23 cellular contexts compared by ENCODE assay signal in genomic region chr1:92376345-92376744, GRCh38.
A peak's percentile ranks its signal among the peaks of the same experiment; 100 is the strongest.
DNase-seq lines count a peak whose midpoint lies in the region; ATAC-seq, FAIRE-seq and TF ChIP-seq lines count a peak whose summit lies in the region.
"Had no signal": no experiment of that assay in that cellular context is flagged by ENCODE, and none has a peak within 500 bp of the region (broad histone marks: within the 10 kb centered on the region; RNA-seq: fewer than 3 reads in every experiment).

No MANE protein-coding gene starts in this region.

- 43% methylated on average over 2 of the region's 2 CpGs for WGBS in right lobe of liver (ENCODE audit: insufficient coverage, low coverage, low lambda C conversion rate, missing lambda C conversion rate)
- 99% methylated on average over 2 of the region's 2 CpGs for WGBS in HepG2 (ENCODE audit: low lambda C conversion rate)
- 27% methylated on average over 2 of the region's 2 CpGs for WGBS in K562 (ENCODE audit: insufficient coverage, low coverage, missing lambda C conversion rate)

- H3K9ac ChIP-seq in HepG2 (ENCODE audit: insufficient read depth, low read depth, low read length) (no peak overlapping the region), K562 (ENCODE audit: insufficient read depth in 1 of 2, low read depth in 2 of 2, low read length in 2 of 2) (no peak overlapping the region)
- H3K9ac ChIP-seq: GM23248 had no signal

- H2AFZ ChIP-seq in HepG2 (ENCODE audit: low read length) (no peak overlapping the region), K562 (ENCODE audit: low read depth, low read length) (no peak overlapping the region)
- H2AFZ ChIP-seq: GM23248, PC-9 had no signal

- no peaks in the 10 kb centered on the region for H3K9me3 Mint-ChIP-seq in mesothelial cell of epicardium

- peak overlapping the region; percentile 19 for H3K27ac Mint-ChIP-seq in mesothelial cell of epicardium
- H3K27ac Mint-ChIP-seq: IgD-negative memory B cell had no signal

- TF ChIP-seq RAD21 in HepG2 (CRISPR knock-in tag; IDR thresholded peaks at IDR 0.05) (no peak), K562 (CRISPR knock-in tag; conservative IDR thresholded peaks at IDR 0.05 in 1 of 2, IDR thresholded peaks at IDR 0.05 in 1 of 2) (no peak)

- H3K9me3 ChIP-seq in right lobe of liver (no peaks in the 10 kb centered on the region), HepG2 (ENCODE audit: low read length) (no peaks in the 10 kb centered on the region), K562 (replicated peaks; ENCODE audit: control insufficient read depth, insufficient read depth, low read depth, low read length) (no peaks in the 10 kb centered on the region)
- H3K9me3 ChIP-seq: SJSA1 had no signal

- FAIRE-seq in HepG2 (lab: Jason Lieb, UNC) = no peak
- FAIRE-seq in K562 (lab: Jason Lieb, UNC) = no peak
- FAIRE-seq: GM19239 had no signal

- DNase-seq in right lobe of liver = no peak
- DNase-seq in HepG2 (ENCODE audit: low spot score) = no peak
- DNase-seq in Kasumi-1 (lab: John Stamatoyannopoulos, UW) = peak; percentile 78 to 83
- no peak for DNase-seq in K562 (ENCODE audit: extremely low read depth in 1 of 4, low spot score in 3 of 4)
- no peak for DNase-seq in mesothelial cell of epicardium (ENCODE audit: low spot score in 2 of 2, unreplicated experiment in 2 of 2)
- DNase-seq: COR-L47, DMS153, EL, GM23248, HCEC 1CT, NCI-H1048, NCI-H1436 treated with DMSO at 0.1 percent for 48 hours, NCI-H2081 treated with DMSO at 0.1 percent for 48 hours, NCI-H510A treated with DMSO at 0.1 percent for 48 hours, NCI-H82, PC-9 had no signal

- POLR2A ChIA-PET in HepG2 (lab: Yijun Ruan, JAX) (no interaction called here), K562 (lab: Yijun Ruan, JAX) (no interaction called here)

- H3K4me1 Mint-ChIP-seq in mesothelial cell of epicardium = peaks cover 7% of the 10 kb centered on the region
- H3K4me1 Mint-ChIP-seq: IgD-negative memory B cell had no signal

- H3K4me3 ChIP-seq in right lobe of liver (no peak overlapping the region), HepG2 (replicated peaks in 1 of 3; ENCODE audit: insufficient read depth in 1 of 3, low read depth in 2 of 3, low read length in 3 of 3) (no peak overlapping the region), K562 (no peak overlapping the region)
- H3K4me3 ChIP-seq: GM23248, PC-9, SJSA1 had no signal

- ATAC-seq in right lobe of liver (peak; percentile 43 to 62 (median 58)), HepG2 (no peak), K562 (no peak), HG03565 (IDR thresholded peaks at IDR 0.05; ENCODE audit: unreplicated experiment) (no peak), GM21423 (IDR thresholded peaks at IDR 0.05; ENCODE audit: unreplicated experiment) (no peak), GM19351 (IDR thresholded peaks at IDR 0.05; ENCODE audit: unreplicated experiment) (no peak)

- CTCF ChIA-PET in HepG2 (lab: Yijun Ruan, JAX; ENCODE audit: low intra/inter-chr PET ratio, low total read pairs) = no interaction called here
- CTCF ChIA-PET in K562 (lab: Yijun Ruan, JAX; ENCODE audit: low intra/inter-chr PET ratio) = no interaction called here

- H3K36me3 Mint-ChIP-seq in mesothelial cell of epicardium = peaks cover 18% of the 10 kb centered on the region

- H3K27ac ChIP-seq in right lobe of liver = no peak overlapping the region
- H3K27ac ChIP-seq in HepG2 (ENCODE audit: extremely low read length, insufficient read depth, low read length) = no peak overlapping the region
- no peak overlapping the region for H3K27ac ChIP-seq in K562 (ENCODE audit: extremely low read depth, low read depth, low read length)
- H3K27ac ChIP-seq: GM23248, PC-9, SJSA1 had no signal

- no peak overlapping the region for H3K4me3 Mint-ChIP-seq in mesothelial cell of epicardium
- H3K4me3 Mint-ChIP-seq: CD14-positive monocyte, IgD-negative memory B cell had no signal

- H3K4me1 ChIP-seq in right lobe of liver = no peaks in the 10 kb centered on the region
- no peaks in the 10 kb centered on the region for H3K4me1 ChIP-seq in HepG2 (ENCODE audit: insufficient read depth, low read length)
- H3K4me1 ChIP-seq in K562 (replicated peaks in 1 of 2; ENCODE audit: control insufficient read depth in 2 of 2, insufficient read depth in 2 of 2, low read length in 2 of 2) = peaks cover 0 to 4% of the 10 kb centered on the region in 2 experiments; a peak in 2 of 5 replicates
- H3K4me1 ChIP-seq: SJSA1 had no signal

- H3K79me2 ChIP-seq in HepG2 (ENCODE audit: insufficient read depth, low read length) (no peaks in the 10 kb centered on the region), K562 (ENCODE audit: control insufficient read depth, insufficient read depth, low read length) (no peaks in the 10 kb centered on the region)

- H3K36me3 ChIP-seq in right lobe of liver (no peaks in the 10 kb centered on the region), HepG2 (replicated peaks in 1 of 2; ENCODE audit: control insufficient read depth in 1 of 2, insufficient read depth in 2 of 2, low read length in 2 of 2) (peaks cover 1 to 8% of the 10 kb centered on the region in 2 experiments; a peak in 2 of 5 replicates), K562 (ENCODE audit: control insufficient read depth, insufficient read depth, low read length) (0 out of 3 replicates have a peak, but pooled peaks cover 2% of the 10 kb centered on the region)

- BruUV-seq in HepG2 (replicated peaks; lab: Mats Ljungman, UMichigan) (no TSS peak), K562 (replicated peaks; lab: Mats Ljungman, UMichigan) (no TSS peak)

- intact Hi-C loops in right lobe of liver (cut with DNase I) = no loop called here
- intact Hi-C loops in HepG2 (cut with micrococcal nuclease; ENCODE audit: unreplicated experiment) = no loop called here
- intact Hi-C loops in K562 (cut with micrococcal nuclease) = no loop called here

- in situ Hi-C loops in HepG2 (cut with HindIII; ENCODE audit: extremely low pct_ligation_motif_present, low pct_unique_long_range_greater_than_20kb) = no loop called here
- in situ Hi-C loops in K562 (cut with MboI) = no loop called here

- H4K20me1 ChIP-seq in HepG2 (ENCODE audit: insufficient read depth, low read length) = no peaks in the 10 kb centered on the region
- H4K20me1 ChIP-seq in K562 (replicated peaks; ENCODE audit: control insufficient read depth, insufficient read depth, low read length) = no peaks in the 10 kb centered on the region

- no peak for TF ChIP-seq CTCF in right lobe of liver (IDR thresholded peaks at IDR 0.05)
- no peak for TF ChIP-seq CTCF in HepG2 (CRISPR knock-in tag; IDR thresholded peaks at IDR 0.05)
- TF ChIP-seq CTCF in K562 (IDR thresholded peaks at IDR 0.05 in 2 of 3, conservative IDR thresholded peaks at IDR 0.05 in 1 of 3; ENCODE audit: insufficient read depth in 2 of 3, low read depth in 1 of 3, low read length in 3 of 3) = no peak
- no peak for TF ChIP-seq CTCF in mesothelial cell of epicardium (IDR thresholded peaks at IDR 0.05; ENCODE audit: unreplicated experiment)

- no peaks in the 10 kb centered on the region for H3K9me1 ChIP-seq in K562 (ENCODE audit: control insufficient read depth, insufficient read depth, low read length)

- no peak for TF ChIP-seq EP300 in HepG2 (IDR thresholded peaks at IDR 0.05; ENCODE audit: low read depth in 2 of 2, low read length in 2 of 2)
- TF ChIP-seq EP300 in HepG2 (CRISPR knock-in tag; IDR thresholded peaks at IDR 0.05; ENCODE audit: borderline replicate concordance) = no peak
- TF ChIP-seq EP300 in K562 (IDR thresholded peaks at IDR 0.05; ENCODE audit: low read length) = no peak

- no peaks in the 10 kb centered on the region for H3K27me3 Mint-ChIP-seq in mesothelial cell of epicardium (ENCODE audit: low read depth)
- H3K27me3 Mint-ChIP-seq: IgD-negative memory B cell had no signal

- H3K27me3 ChIP-seq in right lobe of liver (no peaks in the 10 kb centered on the region), HepG2 (ENCODE audit: control insufficient read depth in 1 of 2, insufficient read depth in 2 of 2, low read length in 2 of 2) (no peaks in the 10 kb centered on the region), K562 (ENCODE audit: control insufficient read depth in 2 of 2, insufficient read depth in 2 of 2, low read length in 2 of 2) (no peaks in the 10 kb centered on the region)
- H3K27me3 ChIP-seq: SJSA1 had no signal

- no peak overlapping the region for H3K4me2 ChIP-seq in HepG2 (ENCODE audit: low read depth, low read length)
- no peak overlapping the region for H3K4me2 ChIP-seq in K562 (ENCODE audit: insufficient read depth, low read length)
- H3K4me2 ChIP-seq: PC-9 had no signal

- TF ChIP-seq POLR2A in right lobe of liver (IDR thresholded peaks at IDR 0.05) = no peak
- no peak for TF ChIP-seq POLR2A in HepG2 (IDR thresholded peaks at IDR 0.05; ENCODE audit: insufficient read depth in 1 of 2, low read depth in 2 of 2, low read length in 2 of 2)
- no peak for TF ChIP-seq POLR2A in K562 (conservative IDR thresholded peaks at IDR 0.05)

TF ChIP-seq in HepG2, 621 proteins besides CTCF, POLR2A, EP300 and RAD21 (continues in another document):
- TF ChIP-seq KLF12 (CRISPR knock-in tag; IDR thresholded peaks at IDR 0.05; ENCODE audit: borderline replicate concordance) = no peak
- TF ChIP-seq ZNF549 (CRISPR knock-in tag; IDR thresholded peaks at IDR 0.05) = no peak
- TF ChIP-seq JDP2 (CRISPR knock-in tag; IDR thresholded peaks at IDR 0.05; ENCODE audit: borderline replicate concordance) = no peak

TF ChIP-seq in K562, 482 proteins besides CTCF, POLR2A, EP300 and RAD21:
- no peak for TF ChIP-seq CXXC5 (CRISPR knock-in tag; IDR thresholded peaks at IDR 0.05)
- 0 out of 4 replicates have a peak, but pooled peaks of 1 of the 2 experiments have one; percentile 24 for TF ChIP-seq RCOR1 (IDR thresholded peaks at IDR 0.05; ENCODE audit: borderline replicate concordance in 1 of 2, low read depth in 2 of 2, low read length in 2 of 2)
- no peak for TF ChIP-seq KLF16 (IDR thresholded peaks at IDR 0.05)
- no peak for TF ChIP-seq NCOA6 (IDR thresholded peaks at IDR 0.05)
- TF ChIP-seq CBFA2T3 (IDR thresholded peaks at IDR 0.05) = peak; percentile 61
- TF ChIP-seq TFE3 (CRISPR knock-in tag; IDR thresholded peaks at IDR 0.05) = peak; percentile 80
- TF ChIP-seq TEAD4 (IDR thresholded peaks at IDR 0.05; ENCODE audit: low read length) = peak; percentile 40; the same call in 1 of the 2 replicates
- TF ChIP-seq TEAD4 (CRISPR knock-in tag; IDR thresholded peaks at IDR 0.05; ENCODE audit: borderline replicate concordance) = no peak
- no peak for TF ChIP-seq TCF7L2 (IDR thresholded peaks at IDR 0.05; ENCODE audit: low read depth, low read length)

Comparison
In these comparisons a context has a peak if more than half of its experiments do, and no peak if none do; other contexts are left out.
1. ATAC-seq: peak in right lobe of liver (4 of 4); none in HepG2 (single experiment), K562 (single experiment), HG03565 (single experiment), GM21423 (single experiment) and GM19351 (single experiment).
2. DNase-seq: peak in Kasumi-1 (2 of 2); none in right lobe of liver (0 of 3), HepG2 (single experiment), K562 (0 of 4) and mesothelial cell of epicardium (0 of 2).